ENCODE assay signal across 17 cellular contexts in genomic region chr4:122857160-122857559, GRCh38. TPM values are rescaled to one million over a fixed set of nuclear protein-coding genes. Genes with fewer than 3 reads are reported as not detected.
DNase-seq lines count a peak whose midpoint lies in the region; ATAC-seq and TF ChIP-seq lines count a peak whose summit lies in the region.
"Had no signal": no experiment of that assay in that cellular context is flagged by ENCODE, and none has a peak within 500 bp of the region (broad histone marks: within the 10 kb centered on the region; RNA-seq: fewer than 3 reads in every experiment).

No MANE protein-coding gene starts in this region.

- H3K4me2 ChIP-seq in H9 (ENCODE audit: insufficient read depth, insufficient read length, low read length) (no peak overlapping the region), mammary epithelial cell (ENCODE audit: insufficient read depth, low read depth, low read length) (no peak overlapping the region), mesendoderm (ENCODE audit: low read length) (no peak overlapping the region)

- H2BK5ac ChIP-seq in H9 (ENCODE audit: insufficient read length, low read length): no peak overlapping the region
- no peak overlapping the region for H2BK5ac ChIP-seq in mesendoderm (ENCODE audit: low read length)

- dilution Hi-C loops in mammary epithelial cell (cut with HindIII; ENCODE audit: low sequenced_read_pairs): no loop called here

- H3K23me2 ChIP-seq in H9 (ENCODE audit: insufficient read length, low read depth, low read length, poor library complexity, severe bottlenecking): no peaks in the 10 kb centered on the region

- DNase-seq in H9 (no peak), mammary epithelial cell (no peak), mesendoderm (peak; percentile 49), tibial nerve (ENCODE audit: low spot score in 2 of 2) (no peak), ureter (ENCODE audit: low spot score) (no peak)
- DNase-seq: BE2C; CD8-positive, alpha-beta T cell; H7; KG1; NCI-H1092; NCI-H1694 treated with DMSO at 0.1 percent for 48 hours; NCI-H446 treated with DMSO at 0.1 percent for 48 hours; NCI-H82 had no signal

- no peak overlapping the region for H4K91ac ChIP-seq in H9 (ENCODE audit: insufficient read length, low read depth, low read length)

- no peak overlapping the region for H4K8ac ChIP-seq in H9 (replicated peaks; ENCODE audit: insufficient read length, low read depth, low read length)
- no peak overlapping the region for H4K8ac ChIP-seq in mesendoderm (ENCODE audit: low read depth, low read length)

- peak overlapping the region in 2 of 3 experiments; percentile 40 to 90; a peak in 3 of 7 replicates for H3K27ac Mint-ChIP-seq in H9
- H3K27ac Mint-ChIP-seq: CD8-positive, alpha-beta T cell had no signal

- H3T11ph ChIP-seq in H9 (ENCODE audit: low read length): no peak overlapping the region

- no TSS peak for BruUV-seq in mammary epithelial cell (replicated peaks; lab: Mats Ljungman, UMichigan)

- H3K9ac ChIP-seq in H9 (ENCODE audit: extremely low read depth, insufficient read length, low read length) (no peak overlapping the region), mammary epithelial cell (ENCODE audit: insufficient read depth, low read length) (no peak overlapping the region), mesendoderm (ENCODE audit: low read length) (no peak overlapping the region)

- no peak overlapping the region for H2AK5ac ChIP-seq in H9 (ENCODE audit: insufficient read length, low read length)
- no peak overlapping the region for H2AK5ac ChIP-seq in mesendoderm (ENCODE audit: low read length)

- H3K18ac ChIP-seq in H9 (ENCODE audit: insufficient read length, low read depth, low read length): no peak overlapping the region
- no peak overlapping the region for H3K18ac ChIP-seq in mesendoderm (ENCODE audit: low read length)

- H3K4me3 Mint-ChIP-seq in H9: no peak overlapping the region
- H3K4me3 Mint-ChIP-seq: CD8-positive, alpha-beta T cell had no signal

- H3K27me3 ChIP-seq in H9 (ENCODE audit: insufficient read depth, low read length) (no peaks in the 10 kb centered on the region), mammary epithelial cell (ENCODE audit: insufficient read depth, low read length) (no peaks in the 10 kb centered on the region), mesendoderm (ENCODE audit: insufficient read depth, low read length, poor library complexity) (no peaks in the 10 kb centered on the region), tibial nerve (no peaks in the 10 kb centered on the region)
- H3K27me3 ChIP-seq: BE2C had no signal

- ATAC-seq in HG03097 (IDR thresholded peaks at IDR 0.05; ENCODE audit: low FRiP score, unreplicated experiment) (no peak), HG02678 (IDR thresholded peaks at IDR 0.05; ENCODE audit: unreplicated experiment) (no peak)
- ATAC-seq: CD8-positive, alpha-beta T cell had no signal

- H3K56ac ChIP-seq in H9 (ENCODE audit: insufficient read length, low read depth, low read length) (no peak overlapping the region), mesendoderm (ENCODE audit: low read length) (no peak overlapping the region)

- no peak for TF ChIP-seq POLR2A in tibial nerve (IDR thresholded peaks at IDR 0.05)

- H2BK120ac ChIP-seq in H9 (ENCODE audit: low read depth, low read length, poor library complexity, severe bottlenecking) (no peak overlapping the region), mesendoderm (ENCODE audit: low read depth, low read length) (no peak overlapping the region)

- H2AFZ ChIP-seq in H9 (ENCODE audit: low read length) (no peak overlapping the region), mammary epithelial cell (ENCODE audit: low read depth, low read length) (peak overlapping the region; percentile 12)

- H3K23ac ChIP-seq in H9 (ENCODE audit: insufficient read length, low read depth, low read length): no peak overlapping the region
- H3K23ac ChIP-seq in mesendoderm (ENCODE audit: low read length): no peak overlapping the region

- TF ChIP-seq CTCF in H9 (conservative IDR thresholded peaks at IDR 0.05): no peak
- TF ChIP-seq CTCF in mammary epithelial cell (conservative IDR thresholded peaks at IDR 0.05 in 1 of 2, IDR thresholded peaks at IDR 0.05 in 1 of 2; ENCODE audit: extremely low read depth in 1 of 2, insufficient read depth in 1 of 2, low read depth in 1 of 2, low read length in 2 of 2): no peak
- no peak for TF ChIP-seq CTCF in tibial nerve (IDR thresholded peaks at IDR 0.05)

- peaks cover 80 to 83% of the 10 kb centered on the region in 2 experiments for H3K4me1 Mint-ChIP-seq in H9

- H3K4me1 ChIP-seq in H9 (ENCODE audit: insufficient read depth, low read length) (peaks cover 17% of the 10 kb centered on the region), mammary epithelial cell (ENCODE audit: insufficient read depth, low read length) (peaks cover 14% of the 10 kb centered on the region), mesendoderm (ENCODE audit: control insufficient read depth, low read depth, low read length) (peaks cover 8% of the 10 kb centered on the region), tibial nerve (peaks cover 0 to 80% (median 19%) of the 10 kb centered on the region in 4 donors)
- H3K4me1 ChIP-seq: BE2C had no signal

- peaks cover 69% of the 10 kb centered on the region for H3K79me2 ChIP-seq in H9 (ENCODE audit: insufficient read depth, low read length)
- H3K79me2 ChIP-seq in mammary epithelial cell (ENCODE audit: insufficient read depth, low read length): peaks cover 31% of the 10 kb centered on the region
- H3K79me2 ChIP-seq in mesendoderm (ENCODE audit: control insufficient read depth, insufficient read depth, low read length): peaks cover 61% of the 10 kb centered on the region

- no peak overlapping the region for H2BK20ac ChIP-seq in H9 (ENCODE audit: low read depth, low read length, poor library complexity, severe bottlenecking)

- H4K5ac ChIP-seq in H9 (ENCODE audit: insufficient read length, low read depth, low read length) (no peak overlapping the region), mesendoderm (ENCODE audit: low read length) (no peak overlapping the region)

- H3K9me3 ChIP-seq in H9 (ENCODE audit: control insufficient read depth, low read depth, low read length) (no peaks in the 10 kb centered on the region), mammary epithelial cell (replicated peaks; ENCODE audit: insufficient read depth, low read length) (no peaks in the 10 kb centered on the region), tibial nerve (no peaks in the 10 kb centered on the region)
- H3K9me3 ChIP-seq: BE2C had no signal

- no peaks in the 10 kb centered on the region for H3K9me3 Mint-ChIP-seq in H9
- H3K9me3 Mint-ChIP-seq: CD8-positive, alpha-beta T cell had no signal

- H3K79me1 ChIP-seq in H9 (ENCODE audit: insufficient read depth, low read depth, low read length, poor library complexity, severe bottlenecking) (peaks cover 11% of the 10 kb centered on the region), mesendoderm (ENCODE audit: low read length) (peaks cover 3% of the 10 kb centered on the region)

- TF ChIP-seq EP300 in tibial nerve (IDR thresholded peaks at IDR 0.05): no peak

- H3K27me3 Mint-ChIP-seq in H9 (ENCODE audit: low read depth): no peaks in the 10 kb centered on the region

- H3K4me3 ChIP-seq in mammary epithelial cell (replicated peaks in 1 of 3; ENCODE audit: insufficient read depth in 1 of 3, low read depth in 2 of 3, low read length in 3 of 3) (no peak overlapping the region), mesendoderm (ENCODE audit: low read length) (no peak overlapping the region), tibial nerve (no peak overlapping the region)
- H3K4me3 ChIP-seq: SK-N-MC had no signal

- H3K4ac ChIP-seq in H9 (ENCODE audit: low read depth, low read length): no peak overlapping the region
- no peak overlapping the region for H3K4ac ChIP-seq in mesendoderm (ENCODE audit: low read depth, low read length)

- intact Hi-C loops in mammary epithelial cell (cut with micrococcal nuclease): no loop called here

- no peaks in the 10 kb centered on the region for H4K20me1 ChIP-seq in H9 (ENCODE audit: control insufficient read depth, insufficient read depth, insufficient read length)
- H4K20me1 ChIP-seq in mammary epithelial cell (ENCODE audit: insufficient read depth, low read length): no peaks in the 10 kb centered on the region

- H2BK12ac ChIP-seq in H9 (ENCODE audit: insufficient read length, low read depth, low read length): no peak overlapping the region

- CTCF ChIA-PET in mammary epithelial cell (lab: Charles Lee; ENCODE audit: low non-redundant PET): no interaction called here

- no CpG with 5 or more reads among the region's 2 CpGs for WGBS in H9 (ENCODE audit: extremely low coverage, insufficient read length, low lambda C conversion rate)
- WGBS in mammary epithelial cell (ENCODE audit: low coverage, missing lambda C conversion rate): 62% methylated on average over 2 of the region's 2 CpGs
- no CpG with 5 or more reads among the region's 2 CpGs for WGBS in mesendoderm (ENCODE audit: extremely low coverage, insufficient coverage, low lambda C conversion rate)
- WGBS in tibial nerve, 2 donors: 91 to 100% methylated on average over 2 of the region's 2 CpGs

- H2BK15ac ChIP-seq in H9 (ENCODE audit: low read depth, low read length) (no peak overlapping the region), mesendoderm (replicated peaks; ENCODE audit: low read depth) (no peak overlapping the region)

- in situ Hi-C loops in mammary epithelial cell (cut with MboI; ENCODE audit: low sequenced_read_pairs in 2 of 2): no loop called here

- no peak overlapping the region for H3K14ac ChIP-seq in H9 (ENCODE audit: insufficient read depth, low read length)

- H3K36me3 ChIP-seq in mammary epithelial cell (ENCODE audit: insufficient read depth, low read length) (no peaks in the 10 kb centered on the region), mesendoderm (ENCODE audit: control insufficient read depth, insufficient read depth, low read length) (no peaks in the 10 kb centered on the region), tibial nerve (no peaks in the 10 kb centered on the region)
- H3K36me3 ChIP-seq: BE2C had no signal

- H3K27ac ChIP-seq in H9 (ENCODE audit: insufficient read length, low read depth, low read length): peak overlapping the region; percentile 35
- no peak overlapping the region for H3K27ac ChIP-seq in mammary epithelial cell (ENCODE audit: insufficient read depth, low read depth, low read length)
- no peak overlapping the region for H3K27ac ChIP-seq in mesendoderm (ENCODE audit: low read depth, low read length)
- H3K27ac ChIP-seq in tibial nerve: peak overlapping the region in 3 of 4 donors; percentile 5 to 82 (median 74)
- H3K27ac ChIP-seq: HL-60, SK-N-MC had no signal

- H3K36me3 Mint-ChIP-seq in H9 (ENCODE audit: insufficient read depth in 1 of 3, low read depth in 3 of 3): peaks cover 0 to 20% (median 15%) of the 10 kb centered on the region in 3 experiments; a peak in 5 of 7 replicates
- H3K36me3 Mint-ChIP-seq: CD8-positive, alpha-beta T cell had no signal

RNA-seq across cellular contexts. Expression of gene FGF2, which starts 30.5 kb away (rescaled TPM):
- total RNA-seq in H9 (2021): 95.2 and 99.0 TPM in 2 replicates
- total RNA-seq in mammary epithelial cell: 10 to 100 TPM; 17.3 to 30.6 TPM
- polyA plus RNA-seq in mammary epithelial cell: 3.7 TPM
- polyA minus RNA-seq in mammary epithelial cell: 7.7 TPM
- polyA plus RNA-seq in mesendoderm (2013, experiment 1 of 2): 39.2 TPM
- polyA plus RNA-seq in mesendoderm (2013, experiment 2 of 2): 41.4 TPM
- total RNA-seq in tibial nerve: 10 to 100 TPM; 19.0 to 32.8 (median 24.6) TPM
- 12.2 TPM for total RNA-seq in ureter
- total RNA-seq: CD8-positive, alpha-beta T cell had no signal

Comparison
In these comparisons a context has a peak if more than half of its experiments do, and no peak if none do; other contexts are left out.
1. H3K27ac ChIP-seq: peak in H9 (single experiment) and tibial nerve (3 of 4); none in mammary epithelial cell (single experiment) and mesendoderm (single experiment).